ENCODE assay signal across 10 cellular contexts in genomic region chr3:141385386-141386079, GRCh38. TPM values are rescaled to one million over a fixed set of nuclear protein-coding genes. Genes with fewer than 3 reads are reported as not detected.
DNase-seq lines count a peak whose midpoint lies in the region; ATAC-seq and TF ChIP-seq lines count a peak whose summit lies in the region.
"Had no signal": no experiment of that assay in that cellular context is flagged by ENCODE, and none has a peak within 500 bp of the region (broad histone marks: within the 10 kb centered on the region; RNA-seq: fewer than 3 reads in every experiment).

No MANE protein-coding gene starts in this region.

- TF ChIP-seq CTCF in HEK293 (tag by site-specific recombination; IDR thresholded peaks at IDR 0.05) (no peak), left lung (IDR thresholded peaks at IDR 0.05) (no peak)

- no peak overlapping the region for H2AFZ ChIP-seq in ACC112 (ENCODE audit: low read length, unreplicated experiment)

- intact Hi-C loops in left lung (cut with DNase I), result no loop called here

- H3K36me3 ChIP-seq in ACC112 (ENCODE audit: insufficient read depth, low read length), result peaks cover 36% of the 10 kb centered on the region
- no peaks in the 10 kb centered on the region for H3K36me3 ChIP-seq in HEK293 (ENCODE audit: control insufficient read depth in 2 of 2, insufficient read depth in 1 of 2, low read length in 2 of 2)
- peaks cover 0 to 14% of the 10 kb centered on the region in 2 donors for H3K36me3 ChIP-seq in left lung

- H3K9me3 ChIP-seq in HEK293 (ENCODE audit: control insufficient read depth, insufficient read depth, low read depth, low read length) (no peaks in the 10 kb centered on the region), left lung (no peaks in the 10 kb centered on the region)

- DNase-seq in left lung (no peak), NCI-H187 treated with DMSO at 0.1 percent for 48 hours (lab: John Stamatoyannopoulos, UW) (no peak), cortex of kidney (lab: John Stamatoyannopoulos, UW) (no peak)
- DNase-seq: activated CD4-positive, alpha-beta T cell treated with anti-CD3 and anti-CD28 coated beads, Interleukin-2, amount 10 ng/mL, durations not matched to agents 24 days and 14 days; KBM-7 had no signal

- H3K79me2 ChIP-seq in ACC112 (ENCODE audit: control insufficient read depth, insufficient read depth, low read length, unreplicated experiment), result peaks cover 69% of the 10 kb centered on the region

- H3K27me3 ChIP-seq in ACC112 (ENCODE audit: insufficient read depth, low read length) (no peaks in the 10 kb centered on the region), left lung (no peaks in the 10 kb centered on the region)

- POLR2A ChIA-PET in HEK293 (lab: Yijun Ruan, JAX), result no interaction called here

- CTCF ChIA-PET in HEK293 (lab: Yijun Ruan, JAX), result interaction anchor here (0.7 to 0.8 kb wide), 2 partner anchors 63 to 1998 kb away, joined by 3 read pairs; no protein-coding TSS in a partner anchor

- ATAC-seq in left lung (peak; percentile 29), GM18861 (IDR thresholded peaks at IDR 0.05; ENCODE audit: unreplicated experiment) (no peak), HG03378 (IDR thresholded peaks at IDR 0.05; ENCODE audit: unreplicated experiment) (no peak)

- H3K27ac ChIP-seq in ACC112 (ENCODE audit: low read depth, low read length) (peak overlapping the region; percentile 96), HEK293 (ENCODE audit: extremely low read depth, low read depth, low read length) (no peak overlapping the region), angular gyrus (ENCODE audit: low read depth, low read length) (peak overlapping the region; percentile 89), left lung (peak overlapping the region; percentile 51 to 79)

- H3K4me3 ChIP-seq in ACC112 (ENCODE audit: low read depth, low read length) (peak overlapping the region; percentile 76), HEK293 (ENCODE audit: low read depth, low read length) (no peak overlapping the region), left lung (peak overlapping the region; percentile 14 to 17)

- H3K4me1 ChIP-seq in ACC112 (ENCODE audit: control insufficient read depth, insufficient read depth, low read length, unreplicated experiment), result peaks cover 71% of the 10 kb centered on the region
- peaks cover 4% of the 10 kb centered on the region; the same call in 1 of the 2 replicates for H3K4me1 ChIP-seq in HEK293 (ENCODE audit: control insufficient read depth, insufficient read depth, low read length)
- peaks cover 4 to 7% of the 10 kb centered on the region in 2 donors for H3K4me1 ChIP-seq in left lung

TF ChIP-seq in HEK293, 187 proteins besides CTCF, POLR2A, EP300 and RAD21:
- TF ChIP-seq, protein P1, sequence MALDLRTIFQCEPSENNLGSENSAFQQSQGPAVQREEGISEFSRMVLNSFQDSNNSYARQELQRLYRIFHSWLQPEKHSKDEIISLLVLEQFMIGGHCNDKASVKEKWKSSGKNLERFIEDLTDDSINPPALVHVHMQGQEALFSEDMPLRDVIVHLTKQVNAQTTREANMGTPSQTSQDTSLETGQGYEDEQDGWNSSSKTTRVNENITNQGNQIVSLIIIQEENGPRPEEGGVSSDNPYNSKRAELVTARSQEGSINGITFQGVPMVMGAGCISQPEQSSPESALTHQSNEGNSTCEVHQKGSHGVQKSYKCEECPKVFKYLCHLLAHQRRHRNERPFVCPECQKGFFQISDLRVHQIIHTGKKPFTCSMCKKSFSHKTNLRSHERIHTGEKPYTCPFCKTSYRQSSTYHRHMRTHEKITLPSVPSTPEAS (tag by site-specific recombination; IDR thresholded peaks at IDR 0.05), result peak; percentile 76
- no peak for TF ChIP-seq ZBTB21 (tag by site-specific recombination; IDR thresholded peaks at IDR 0.05)

RNA-seq across cellular contexts. Expression of gene ZBTB38, which starts 17.2 kb away (rescaled TPM):
- total RNA-seq in left lung, result 10 to 100 TPM; 84.0 to 91.4 TPM
